Comparison of ENCODE assay signal across 27 cellular contexts in genomic region chr22:26975865-26976264, GRCh38.
"Had no signal": no experiment of that assay in that cellular context is flagged by ENCODE, and none has a peak within 500 bp of the region (broad histone marks: within the 10 kb centered on the region; RNA-seq: fewer than 3 reads in every experiment).

No MANE protein-coding gene starts in this region.

- H3K9me3 ChIP-seq: ascending aorta, heart left ventricle, ovary, prostate gland, stomach, thyroid gland, upper lobe of right lung had no signal

- DNase-seq: activated CD4-positive, alpha-beta T cell treated with anti-CD3 and anti-CD28 coated beads for 36 hours; activated CD4-positive, CD25-positive, alpha-beta regulatory T cell; activated effector memory CD4-positive, alpha-beta T cell treated with Interleukin-2 at 50 U/mL for 16 hours; activated naive CD4-positive, alpha-beta T cell treated with Interleukin-2 at 50 U/mL for 16 hours; activated naive CD8-positive, alpha-beta T cell treated with anti-CD3 and anti-CD28 coated beads, Interleukin-2, amount 10 ng/mL, durations not matched to agents 7 days and 5 days; activated T-cell treated with anti-CD3 and anti-CD28 coated beads for 4 hours; dorsolateral prefrontal cortex; effector memory CD8-positive, alpha-beta T cell; foreskin fibroblast; heart left ventricle; hypothalamus; naive B cell; nephron progenitor cell; ovary; retina; stimulated activated CD4-positive, alpha-beta T cell treated with anti-CD3 and anti-CD28 coated beads, Interleukin-15, amount 100 ng/mL, for 24 hours; stimulated activated CD4-positive, alpha-beta T cell treated with anti-CD3 and anti-CD28 coated beads, Interleukin-2, amount 100 ng/mL, for 24 hours; stimulated activated naive B cell treated with anti-CD40 and anti-IgM and Interleukin-4, amounts not matched to agents 10 μg/mL and 1 μg/mL and 100 μg/mL, for 72 hours; stomach; thyroid gland; upper lobe of right lung had no signal

- H3K36me3 Mint-ChIP-seq: activated naive CD8-positive, alpha-beta T cell treated with anti-CD3 and anti-CD28 coated beads, Interleukin-2, amount 10 ng/mL, durations not matched to agents 7 days and 5 days; brain; mesothelial cell of epicardium; naive B cell had no signal

- H3K4me3 Mint-ChIP-seq: activated CD4-positive, alpha-beta T cell treated with anti-CD3 and anti-CD28 coated beads for 36 hours; activated naive CD8-positive, alpha-beta T cell treated with anti-CD3 and anti-CD28 coated beads, Interleukin-2, amount 10 ng/mL, durations not matched to agents 7 days and 5 days; brain; effector memory CD8-positive, alpha-beta T cell; mesothelial cell of epicardium; naive B cell; nephron progenitor cell; stimulated activated naive B cell treated with anti-CD40 and anti-IgM and Interleukin-4, amounts not matched to agents 10 μg/mL and 1 μg/mL and 100 μg/mL, for 72 hours had no signal

- H3K36me3 ChIP-seq: ascending aorta, heart left ventricle, ovary, prostate gland, stomach, thyroid gland, upper lobe of right lung had no signal

- H3K4me3 ChIP-seq: ascending aorta, coronary artery, dorsolateral prefrontal cortex, heart left ventricle, ovary, prostate gland, stomach, thyroid gland, upper lobe of right lung had no signal

- H3K9me3 Mint-ChIP-seq: activated naive CD8-positive, alpha-beta T cell treated with anti-CD3 and anti-CD28 coated beads, Interleukin-2, amount 10 ng/mL, durations not matched to agents 7 days and 5 days; effector memory CD8-positive, alpha-beta T cell; mesothelial cell of epicardium; nephron progenitor cell had no signal

- ATAC-seq: activated CD4-positive, alpha-beta T cell treated with anti-CD3 and anti-CD28 coated beads for 36 hours; effector memory CD8-positive, alpha-beta T cell; heart left ventricle; stimulated activated naive B cell treated with anti-CD40 and anti-IgM and Interleukin-4, amounts not matched to agents 10 μg/mL and 1 μg/mL and 100 μg/mL, for 72 hours; upper lobe of right lung had no signal

- H3K4me1 ChIP-seq: heart left ventricle, prostate gland, thyroid gland, upper lobe of right lung had no signal

- H3K27ac ChIP-seq: ascending aorta, coronary artery, dorsolateral prefrontal cortex, heart left ventricle, ovary, prostate gland, stomach, thyroid gland, upper lobe of right lung had no signal

- FAIRE-seq: endothelial cell of umbilical vein had no signal

- H3K4me1 Mint-ChIP-seq: activated CD4-positive, alpha-beta T cell treated with anti-CD3 and anti-CD28 coated beads for 36 hours; activated naive CD8-positive, alpha-beta T cell treated with anti-CD3 and anti-CD28 coated beads, Interleukin-2, amount 10 ng/mL, durations not matched to agents 7 days and 5 days; naive B cell; nephron progenitor cell; stimulated activated naive B cell treated with anti-CD40 and anti-IgM and Interleukin-4, amounts not matched to agents 10 μg/mL and 1 μg/mL and 100 μg/mL, for 72 hours had no signal

- H3K27ac Mint-ChIP-seq: activated CD4-positive, alpha-beta T cell treated with anti-CD3 and anti-CD28 coated beads for 36 hours; activated naive CD8-positive, alpha-beta T cell treated with anti-CD3 and anti-CD28 coated beads, Interleukin-2, amount 10 ng/mL, durations not matched to agents 7 days and 5 days; brain; effector memory CD8-positive, alpha-beta T cell; mesothelial cell of epicardium; naive B cell; nephron progenitor cell; stimulated activated naive B cell treated with anti-CD40 and anti-IgM and Interleukin-4, amounts not matched to agents 10 μg/mL and 1 μg/mL and 100 μg/mL, for 72 hours had no signal

- H3K27me3 ChIP-seq: ascending aorta, ovary, thyroid gland, upper lobe of right lung had no signal
